Comparison of ENCODE assay signal across 21 cellular contexts in the genomic region with DNA sequence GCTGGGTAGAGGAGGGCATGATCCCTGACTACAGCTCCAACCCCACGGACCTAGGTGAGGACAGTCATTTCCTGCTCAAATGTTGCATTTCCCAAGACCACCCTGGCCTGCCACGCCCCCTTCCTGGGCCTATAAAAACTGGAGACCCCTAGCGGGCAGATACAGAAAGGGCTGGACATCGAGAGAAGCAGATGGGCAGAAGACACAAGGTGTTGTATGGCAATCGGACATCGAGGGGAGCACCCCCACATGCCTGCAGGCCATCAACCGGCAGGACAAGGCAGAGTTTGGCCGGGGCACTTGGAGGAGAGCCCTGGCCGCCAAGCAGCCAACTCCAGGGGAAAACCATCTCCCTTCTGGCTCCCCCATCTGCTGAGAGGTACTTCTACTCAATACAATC.
"Had no signal": no experiment of that assay in that cellular context is flagged by ENCODE, and none has a peak within 500 bp of the region (broad histone marks: within the 10 kb centered on the region; RNA-seq: fewer than 3 reads in every experiment).

No MANE protein-coding gene starts in this region.

- H3K4me3 ChIP-seq: breast epithelium, PC-9 had no signal

- ATAC-seq: activated CD8-positive, alpha-beta memory T cell treated with anti-CD3 and anti-CD28 coated beads, Interleukin-2, amount 10 ng/mL, durations not matched to agents 7 days and 5 days; T-helper 17 cell; WTC11 had no signal

- H3K27me3 ChIP-seq: breast epithelium had no signal

- H3K4me1 ChIP-seq: breast epithelium had no signal

- H3K27ac ChIP-seq: breast epithelium, PC-9 had no signal

- H3K9me3 ChIP-seq: breast epithelium had no signal

- H2AFZ ChIP-seq: PC-9 had no signal

- H3K36me3 ChIP-seq: breast epithelium had no signal

- H3K4me2 ChIP-seq: PC-9 had no signal

- DNase-seq: activated CD4-positive, alpha-beta T cell treated with anti-CD3 and anti-CD28 coated beads for 1 hour; activated CD4-positive, alpha-beta T cell treated with anti-CD3 and anti-CD28 coated beads, Interleukin-2, amount 10 ng/mL, durations not matched to agents 24 days and 14 days; activated CD4-positive, alpha-beta T cell treated with anti-CD3 and anti-CD28 coated beads, Interleukin-2, amount 50 U/mL, for 48 hours; activated CD8-positive, alpha-beta memory T cell treated with anti-CD3 and anti-CD28 coated beads, Interleukin-2, amount 10 ng/mL, durations not matched to agents 7 days and 5 days; activated effector memory CD4-positive, alpha-beta T cell treated with Interleukin-2 at 50 U/mL for 16 hours; activated naive CD4-positive, alpha-beta T cell; activated T-cell treated with anti-CD3 and anti-CD28 coated beads, Interleukin-2, amount 50 U/mL, for 24 hours; caudate nucleus; KBM-7; NCI-H1092 treated with DMSO at 0.1 percent for 48 hours; NCI-H1417 treated with DMSO at 0.1 percent for 48 hours; NCI-H1694 treated with DMSO at 0.1 percent for 48 hours; NCI-H2029 treated with DMSO at 0.1 percent for 48 hours; NCI-H510A treated with DMSO at 0.1 percent for 48 hours; NCI-H69; PC-9; SHP77 treated with DMSO at 0.1 percent for 48 hours; T-helper 17 cell; T-helper 9 cell had no signal
